Comparison of ENCODE assay signal across 17 cellular contexts in the genomic region with DNA sequence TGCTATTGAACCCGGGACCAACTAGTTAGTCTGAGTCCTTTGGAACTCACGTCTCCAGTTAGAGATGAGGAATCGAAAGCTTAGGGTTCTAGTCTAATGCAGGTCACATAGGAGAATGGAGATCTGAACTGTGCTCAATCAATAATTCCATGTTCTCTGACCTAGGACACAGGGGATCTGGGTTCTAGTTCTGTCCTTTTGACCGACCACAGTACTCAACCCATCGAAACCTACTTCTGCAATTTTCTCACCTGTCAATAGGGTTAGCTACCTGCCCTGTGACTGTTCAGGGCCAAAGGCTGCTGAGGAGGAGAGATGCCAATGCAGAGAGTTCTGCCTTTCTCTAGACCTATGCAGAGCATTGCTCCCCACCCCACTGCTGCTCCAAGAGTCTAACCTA.
"Had no signal": no experiment of that assay in that cellular context is flagged by ENCODE, and none has a peak within 500 bp of the region (broad histone marks: within the 10 kb centered on the region; RNA-seq: fewer than 3 reads in every experiment).

No MANE protein-coding gene starts in this region.

- H3K27me3 ChIP-seq: gastrocnemius medialis, ovary, right atrium auricular region, upper lobe of left lung, uterus had no signal

- H3K4me1 ChIP-seq: right atrium auricular region, upper lobe of left lung, uterus had no signal

- H3K27ac ChIP-seq: gastrocnemius medialis, left ventricle myocardium inferior, ovary, right atrium auricular region, upper lobe of left lung, uterus had no signal

- H3K4me3 ChIP-seq: coronary artery, gastrocnemius medialis, left ventricle myocardium inferior, lung, mucosa of descending colon, ovary, right atrium auricular region, upper lobe of left lung, uterus had no signal

- ATAC-seq: esophagus mucosa, gastrocnemius medialis, mucosa of descending colon, natural killer cell had no signal

- H3K4me3 Mint-ChIP-seq: neural crest cell had no signal

- H3K36me3 ChIP-seq: ovary, uterus had no signal

- H3K4me1 Mint-ChIP-seq: neural crest cell had no signal

- H3K9me3 Mint-ChIP-seq: natural killer cell, neural crest cell had no signal

- H3K9me3 ChIP-seq: gastrocnemius medialis, left ventricle myocardium inferior, mucosa of descending colon, ovary, right atrium auricular region, upper lobe of left lung, uterus had no signal

- DNase-seq: effector CD8-positive, alpha-beta T cell; gastrocnemius medialis; islet precursor cell; left ventricle myocardium inferior; mucosa of descending colon; natural killer cell; ovary; small intestine; stimulated activated CD4-positive, alpha-beta T cell treated with anti-CD3 and anti-CD28 coated beads, Interleukin-12 subunit alpha, Interleukin-12 subunit beta, amount 100 ng/mL, for 4 hours; stimulated activated naive CD4-positive, alpha-beta T cell treated with Interleukin-2 at 50 U/mL for 16 hours; upper lobe of left lung; uterus had no signal
